26 cellular contexts compared by ENCODE assay signal in the genomic region with DNA sequence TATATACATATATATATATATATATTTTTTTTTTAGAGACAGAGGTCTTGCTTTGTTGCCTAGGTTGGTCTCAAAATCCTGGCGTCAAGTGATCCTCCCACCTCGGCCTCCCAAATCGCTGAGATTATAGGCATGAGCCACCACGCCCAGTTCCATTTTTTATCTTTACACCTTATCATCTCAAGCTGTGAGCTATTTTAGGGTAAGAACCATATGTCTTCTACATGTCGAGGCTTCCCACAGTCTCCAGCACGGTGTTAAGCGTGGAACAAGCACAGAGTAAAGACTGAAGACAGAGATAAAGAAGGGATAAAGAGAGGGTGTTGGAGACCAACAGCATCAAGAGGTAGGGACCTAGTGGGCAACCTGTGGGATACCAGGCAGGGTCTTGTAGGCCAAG. TPM values are rescaled to one million over a fixed set of nuclear protein-coding genes. Genes with fewer than 3 reads are reported as not detected.
DNase-seq lines count a peak whose midpoint lies in the region; ATAC-seq and TF ChIP-seq lines count a peak whose summit lies in the region.
"Had no signal": no experiment of that assay in that cellular context is flagged by ENCODE, and none has a peak within 500 bp of the region (broad histone marks: within the 10 kb centered on the region; RNA-seq: fewer than 3 reads in every experiment).

No MANE protein-coding gene starts in this region.

- H3K4me1 Mint-ChIP-seq in activated naive CD4-positive, alpha-beta T cell treated with anti-CD3 and anti-CD28 coated beads, Interleukin-2, amount 50 U/mL, for 24 hours = peaks cover 35% of the 10 kb centered on the region
- peaks cover 37% of the 10 kb centered on the region for H3K4me1 Mint-ChIP-seq in activated CD8-positive, alpha-beta T cell treated with anti-CD3 and anti-CD28 coated beads for 36 hours (ENCODE audit: low read depth)

- H3K36me3 Mint-ChIP-seq in activated naive CD4-positive, alpha-beta T cell treated with anti-CD3 and anti-CD28 coated beads, Interleukin-2, amount 50 U/mL, for 24 hours = peaks cover 7% of the 10 kb centered on the region
- H3K36me3 Mint-ChIP-seq in activated CD8-positive, alpha-beta T cell treated with anti-CD3 and anti-CD28 coated beads for 36 hours (ENCODE audit: low read depth) = peaks cover 76% of the 10 kb centered on the region

- POLR2A ChIA-PET in activated CD8-positive, alpha-beta T cell treated with anti-CD3 and anti-CD28 coated beads for 36 hours (lab: Charles Lee) = interaction anchor here (1.8 to 4.3 kb wide), 2 partner anchors 10 to 26 kb away, joined by 5 to 16 read pairs; no protein-coding TSS in a partner anchor

- H3K9me3 ChIP-seq in BE2C = no peaks in the 10 kb centered on the region
- H3K9me3 ChIP-seq: breast epithelium, psoas muscle, thyroid gland had no signal

- peaks cover 7% of the 10 kb centered on the region for H3K4me1 ChIP-seq in BE2C

- H3K4me3 ChIP-seq in foreskin fibroblast (ENCODE audit: low read depth in 1 of 2, low read length in 2 of 2) (no peak overlapping the region), BE2C (ENCODE audit: low read depth, low read length) (no peak overlapping the region)
- H3K4me3 ChIP-seq: breast epithelium, neural progenitor cell, psoas muscle, thyroid gland had no signal

- peak overlapping the region; percentile 35 for H3K27ac Mint-ChIP-seq in activated naive CD4-positive, alpha-beta T cell treated with anti-CD3 and anti-CD28 coated beads, Interleukin-2, amount 50 U/mL, for 24 hours
- peak overlapping the region; percentile 61 for H3K27ac Mint-ChIP-seq in activated CD8-positive, alpha-beta T cell treated with anti-CD3 and anti-CD28 coated beads for 36 hours
- H3K27ac Mint-ChIP-seq: dendritic cell treated with granulocyte-macrophage colony-stimulating factor and Interleukin-4, amounts not matched to agents 40 ng/mL and 50 ng/mL, for 4 days; neural progenitor cell had no signal

- no peaks in the 10 kb centered on the region for H3K9me3 Mint-ChIP-seq in activated naive CD4-positive, alpha-beta T cell treated with anti-CD3 and anti-CD28 coated beads, Interleukin-2, amount 50 U/mL, for 24 hours
- H3K9me3 Mint-ChIP-seq in activated CD8-positive, alpha-beta T cell treated with anti-CD3 and anti-CD28 coated beads for 36 hours = no peaks in the 10 kb centered on the region
- H3K9me3 Mint-ChIP-seq: activated T-cell treated with anti-CD3 and anti-CD28 coated beads, Interleukin-2, amount 50 U/mL, for 4 hours; dendritic cell treated with granulocyte-macrophage colony-stimulating factor and Interleukin-4, amounts not matched to agents 40 ng/mL and 50 ng/mL, for 4 days; neural progenitor cell; stimulated activated effector memory CD8-positive, alpha-beta T cell treated with anti-CD3 and anti-CD28 coated beads, Interleukin-12 subunit alpha, Interleukin-12 subunit beta, amount 100 ng/mL, for 72 hours had no signal

- DNase-seq in activated naive CD4-positive, alpha-beta T cell treated with Interleukin-2 at 50 U/mL for 16 hours = no peak
- no peak for DNase-seq in activated CD8-positive, alpha-beta T cell treated with anti-CD3 and anti-CD28 coated beads for 36 hours
- DNase-seq in epithelial cell of prostate (ENCODE audit: low read depth, low spot score) = no peak
- no peak for DNase-seq in substantia nigra (lab: John Stamatoyannopoulos, UW)
- DNase-seq in foreskin fibroblast = no peak
- no peak for DNase-seq in foreskin melanocyte
- DNase-seq in BE2C = no peak
- DNase-seq: activated T-cell treated with anti-CD3 and anti-CD28 coated beads, Interleukin-2, amount 50 U/mL, for 4 hours; DMS79; foreskin keratinocyte; hippocampal formation; kidney glomerular epithelial cell; mesenchymal stem cell; NCI-H187; NCI-H69; psoas muscle; SW 1271; thyroid gland had no signal

- ATAC-seq in activated CD8-positive, alpha-beta T cell treated with anti-CD3 and anti-CD28 coated beads for 36 hours = no peak
- ATAC-seq: activated T-cell treated with anti-CD3 and anti-CD28 coated beads, Interleukin-2, amount 50 U/mL, for 4 hours; foreskin keratinocyte; psoas muscle; Right ventricle myocardium inferior; stimulated activated effector memory CD8-positive, alpha-beta T cell treated with anti-CD3 and anti-CD28 coated beads, Interleukin-12 subunit alpha, Interleukin-12 subunit beta, amount 100 ng/mL, for 72 hours had no signal

- TF ChIP-seq CTCF in activated CD8-positive, alpha-beta T cell treated with anti-CD3 and anti-CD28 coated beads for 36 hours (IDR thresholded peaks at IDR 0.05) = no peak
- TF ChIP-seq CTCF in foreskin fibroblast (IDR thresholded peaks at IDR 0.05; ENCODE audit: low read depth, low read length) = no peak
- no peak for TF ChIP-seq CTCF in BE2C (IDR thresholded peaks at IDR 0.05; ENCODE audit: low read depth, low read length)

- intact Hi-C loops in activated CD8-positive, alpha-beta T cell treated with anti-CD3 and anti-CD28 coated beads for 36 hours (cut with micrococcal nuclease) = no loop called here

- no peaks in the 10 kb centered on the region for H3K27me3 ChIP-seq in BE2C
- H3K27me3 ChIP-seq: breast epithelium, foreskin keratinocyte, neural progenitor cell, thyroid gland had no signal

- CTCF ChIA-PET in activated CD8-positive, alpha-beta T cell treated with anti-CD3 and anti-CD28 coated beads for 36 hours (lab: Charles Lee) = no interaction called here

- H3K27me3 Mint-ChIP-seq in activated naive CD4-positive, alpha-beta T cell treated with anti-CD3 and anti-CD28 coated beads, Interleukin-2, amount 50 U/mL, for 24 hours = no peaks in the 10 kb centered on the region
- H3K27me3 Mint-ChIP-seq in activated CD8-positive, alpha-beta T cell treated with anti-CD3 and anti-CD28 coated beads for 36 hours = no peaks in the 10 kb centered on the region
- H3K27me3 Mint-ChIP-seq: dendritic cell treated with granulocyte-macrophage colony-stimulating factor and Interleukin-4, amounts not matched to agents 40 ng/mL and 50 ng/mL, for 4 days had no signal

- peak overlapping the region; percentile 9 for H3K27ac ChIP-seq in epithelial cell of prostate
- peak overlapping the region; percentile 59 for H3K27ac ChIP-seq in substantia nigra (ENCODE audit: low read depth, low read length, poor library complexity, severe bottlenecking)
- H3K27ac ChIP-seq: breast epithelium, foreskin keratinocyte, neural progenitor cell, thyroid gland had no signal

- peaks cover 6% of the 10 kb centered on the region; the same call in 1 of the 2 replicates for H3K36me3 ChIP-seq in BE2C
- H3K36me3 ChIP-seq: neural progenitor cell had no signal

- H3K4me3 Mint-ChIP-seq in activated naive CD4-positive, alpha-beta T cell treated with anti-CD3 and anti-CD28 coated beads, Interleukin-2, amount 50 U/mL, for 24 hours = no peak overlapping the region
- no peak overlapping the region for H3K4me3 Mint-ChIP-seq in activated CD8-positive, alpha-beta T cell treated with anti-CD3 and anti-CD28 coated beads for 36 hours
- H3K4me3 Mint-ChIP-seq: activated T-cell treated with anti-CD3 and anti-CD28 coated beads, Interleukin-2, amount 50 U/mL, for 4 hours; dendritic cell treated with granulocyte-macrophage colony-stimulating factor and Interleukin-4, amounts not matched to agents 40 ng/mL and 50 ng/mL, for 4 days; neural progenitor cell; stimulated activated effector memory CD8-positive, alpha-beta T cell treated with anti-CD3 and anti-CD28 coated beads, Interleukin-12 subunit alpha, Interleukin-12 subunit beta, amount 100 ng/mL, for 72 hours had no signal

RNA-seq across cellular contexts. Expression of a gene that starts 14.2 kb away (rescaled TPM):
- 100 to 1,000 TPM; 147 to 150 TPM for total RNA-seq in activated CD8-positive, alpha-beta T cell treated with anti-CD3 and anti-CD28 coated beads for 36 hours
- 293 TPM for polyA plus RNA-seq in BE2C (2012; ENCODE audit: insufficient read depth, insufficient read length, low read depth)

RNA-seq across cellular contexts. Expression of a gene that starts 22.8 kb away (rescaled TPM):
- not detected for total RNA-seq in activated CD8-positive, alpha-beta T cell treated with anti-CD3 and anti-CD28 coated beads for 36 hours
- polyA plus RNA-seq in BE2C (2012; ENCODE audit: insufficient read depth, insufficient read length, low read depth) = 2.1 TPM
- total RNA-seq: activated T-cell treated with anti-CD3 and anti-CD28 coated beads, Interleukin-2, amount 50 U/mL, for 4 hours; breast epithelium; foreskin keratinocyte; H1; psoas muscle; Right ventricle myocardium inferior; thyroid gland had no signal
- polyA plus RNA-seq: AG04450, foreskin keratinocyte, H1, psoas muscle had no signal

RNA-seq across cellular contexts. Expression of a gene that starts 30.0 kb away (rescaled TPM):
- total RNA-seq in activated CD8-positive, alpha-beta T cell treated with anti-CD3 and anti-CD28 coated beads for 36 hours = 10 to 100 TPM; 68.1 to 71.3 TPM
- 44.7 TPM for polyA plus RNA-seq in BE2C (2012; ENCODE audit: insufficient read depth, insufficient read length, low read depth)

RNA-seq across cellular contexts. Expression of a gene that starts 53.0 kb away (rescaled TPM):
- 10 to 100 TPM; 21.6 to 24.1 TPM for total RNA-seq in activated CD8-positive, alpha-beta T cell treated with anti-CD3 and anti-CD28 coated beads for 36 hours
- 9.3 TPM for polyA plus RNA-seq in BE2C (2012; ENCODE audit: insufficient read depth, insufficient read length, low read depth)

RNA-seq across cellular contexts. Expression of a gene that starts 56.6 kb away (rescaled TPM):
- total RNA-seq in activated CD8-positive, alpha-beta T cell treated with anti-CD3 and anti-CD28 coated beads for 36 hours = 100 to 1,000 TPM; 148 to 150 TPM
- 528 TPM for polyA plus RNA-seq in BE2C (2012; ENCODE audit: insufficient read depth, insufficient read length, low read depth)
